Comparison of ENCODE assay signal across 22 cellular contexts in genomic region chr3:161337311-161337710, GRCh38. TPM values are rescaled to one million over a fixed set of nuclear protein-coding genes. Genes with fewer than 3 reads are reported as not detected.
"Had no signal": no experiment of that assay in that cellular context is flagged by ENCODE, and none has a peak within 500 bp of the region (broad histone marks: within the 10 kb centered on the region; RNA-seq: fewer than 3 reads in every experiment).

No MANE protein-coding gene starts in this region.

- ATAC-seq: activated CD8-positive, alpha-beta T cell treated with anti-CD3 and anti-CD28 coated beads, Interleukin-2, amount 10 ng/mL, durations not matched to agents 7 days and 5 days; activated naive CD8-positive, alpha-beta T cell treated with anti-CD3 and anti-CD28 coated beads, Interleukin-2, amount 50 U/mL, for 24 hours; gastrocnemius medialis; left cardiac atrium; natural killer cell treated with Interleukin-12 subunit alpha and Interleukin-12 subunit beta and Interleukin-15 and Interleukin-18, amount 100 ng/mL, for 72 hours had no signal

- H3K27ac Mint-ChIP-seq: activated CD8-positive, alpha-beta T cell treated with anti-CD3 and anti-CD28 coated beads, Interleukin-2, amount 10 ng/mL, durations not matched to agents 7 days and 5 days; activated naive CD8-positive, alpha-beta T cell treated with anti-CD3 and anti-CD28 coated beads, Interleukin-2, amount 50 U/mL, for 24 hours; activated T-helper 1 cell treated with anti-CD3 and anti-CD28 coated beads, Interleukin-12 subunit alpha, Interleukin-12 subunit beta, Interleukin-2, Interleukin-4 antibody, amounts not matched to agents 30 ng/mL and 10 ng/mL and 1 ng/mL, durations not matched to agents 14 hours and 24 hours and 36 hours; memory B cell; natural killer cell treated with Interleukin-12 subunit alpha and Interleukin-12 subunit beta and Interleukin-15 and Interleukin-18, amount 100 ng/mL, for 72 hours; progenitor cell of endocrine pancreas had no signal

- H3K9me3 ChIP-seq: esophagus squamous epithelium, gastrocnemius medialis, stomach, suprapubic skin, transverse colon had no signal

- H3K27me3 ChIP-seq: esophagus squamous epithelium, gastrocnemius medialis, stomach, suprapubic skin, transverse colon had no signal

- H3K9me3 Mint-ChIP-seq: activated naive CD8-positive, alpha-beta T cell treated with anti-CD3 and anti-CD28 coated beads, Interleukin-2, amount 50 U/mL, for 24 hours; activated T-helper 1 cell treated with anti-CD3 and anti-CD28 coated beads, Interleukin-12 subunit alpha, Interleukin-12 subunit beta, Interleukin-2, Interleukin-4 antibody, amounts not matched to agents 30 ng/mL and 10 ng/mL and 1 ng/mL, durations not matched to agents 14 hours and 24 hours and 36 hours; memory B cell; natural killer cell treated with Interleukin-12 subunit alpha and Interleukin-12 subunit beta and Interleukin-15 and Interleukin-18, amount 100 ng/mL, for 72 hours had no signal

- H3K36me3 ChIP-seq: esophagus squamous epithelium, gastrocnemius medialis, stomach, suprapubic skin, transverse colon, WERI-Rb-1 had no signal

- H3K4me3 ChIP-seq: coronary artery, esophagus squamous epithelium, gastrocnemius medialis, stomach, suprapubic skin, transverse colon had no signal

- H3K36me3 Mint-ChIP-seq: memory B cell; natural killer cell treated with Interleukin-12 subunit alpha and Interleukin-12 subunit beta and Interleukin-15 and Interleukin-18, amount 100 ng/mL, for 72 hours had no signal

- H3K27ac ChIP-seq: coronary artery, esophagus squamous epithelium, gastrocnemius medialis, stomach, suprapubic skin, transverse colon, WERI-Rb-1 had no signal

- H3K27me3 Mint-ChIP-seq: progenitor cell of endocrine pancreas had no signal

- H3K4me1 ChIP-seq: esophagus squamous epithelium, stomach, suprapubic skin, transverse colon had no signal

- DNase-seq: activated CD4-positive, alpha-beta T cell treated with anti-CD3 and anti-CD28 coated beads for 1 hour; activated CD4-positive, alpha-beta T cell treated with anti-CD3 and anti-CD28 coated beads, Interleukin-2, amount 50 U/mL, for 1 hour; activated CD8-positive, alpha-beta T cell treated with anti-CD3 and anti-CD28 coated beads, Interleukin-2, amount 10 ng/mL, durations not matched to agents 7 days and 5 days; activated gamma-delta T cell; activated naive CD4-positive, alpha-beta T cell treated with anti-CD3 and anti-CD28 coated beads, Interleukin-2, amount 50 U/mL, for 16 hours; activated naive CD8-positive, alpha-beta T cell treated with anti-CD3 and anti-CD28 coated beads, Interleukin-2, amount 50 U/mL, for 24 hours; cerebellar nuclear complex; esophagus squamous epithelium; gastrocnemius medialis; hippocampal formation; left cardiac atrium; stimulated activated CD4-positive, alpha-beta T cell treated with anti-CD3 and anti-CD28 coated beads, Interleukin-12 subunit alpha, Interleukin-12 subunit beta, amount 100 ng/mL, for 4 hours; stomach; transverse colon; WERI-Rb-1 had no signal

- H3K4me1 Mint-ChIP-seq: activated naive CD8-positive, alpha-beta T cell treated with anti-CD3 and anti-CD28 coated beads, Interleukin-2, amount 50 U/mL, for 24 hours; memory B cell had no signal

- H3K4me3 Mint-ChIP-seq: activated CD8-positive, alpha-beta T cell treated with anti-CD3 and anti-CD28 coated beads, Interleukin-2, amount 10 ng/mL, durations not matched to agents 7 days and 5 days; activated naive CD8-positive, alpha-beta T cell treated with anti-CD3 and anti-CD28 coated beads, Interleukin-2, amount 50 U/mL, for 24 hours; activated T-helper 1 cell treated with anti-CD3 and anti-CD28 coated beads, Interleukin-12 subunit alpha, Interleukin-12 subunit beta, Interleukin-2, Interleukin-4 antibody, amounts not matched to agents 30 ng/mL and 10 ng/mL and 1 ng/mL, durations not matched to agents 14 hours and 24 hours and 36 hours; memory B cell; natural killer cell treated with Interleukin-12 subunit alpha and Interleukin-12 subunit beta and Interleukin-15 and Interleukin-18, amount 100 ng/mL, for 72 hours had no signal

RNA-seq across cellular contexts. Expression of gene SPTSSB, which starts 34.0 kb away (rescaled TPM):
- total RNA-seq: activated CD8-positive, alpha-beta T cell treated with anti-CD3 and anti-CD28 coated beads, Interleukin-2, amount 10 ng/mL, durations not matched to agents 7 days and 5 days; activated T-helper 1 cell treated with anti-CD3 and anti-CD28 coated beads, Interleukin-12 subunit alpha, Interleukin-12 subunit beta, Interleukin-2, Interleukin-4 antibody, amounts not matched to agents 30 ng/mL and 10 ng/mL and 1 ng/mL, durations not matched to agents 14 hours and 24 hours and 36 hours; gastrocnemius medialis; natural killer cell treated with Interleukin-12 subunit alpha and Interleukin-12 subunit beta and Interleukin-15 and Interleukin-18, amount 100 ng/mL, for 72 hours; osteocyte had no signal
